Comparison of ENCODE assay signal across 23 cellular contexts in genomic region chr10:104314591-104315485, GRCh38. TPM values are rescaled to one million over a fixed set of nuclear protein-coding genes. Genes with fewer than 3 reads are reported as not detected.
"Had no signal": no experiment of that assay in that cellular context is flagged by ENCODE, and none has a peak within 500 bp of the region (broad histone marks: within the 10 kb centered on the region; RNA-seq: fewer than 3 reads in every experiment).

No MANE protein-coding gene starts in this region.

- H3K4me3 ChIP-seq: K562 had no signal

- FAIRE-seq: astrocyte, K562, RCC 7860 had no signal

- ATAC-seq: activated T-cell treated with anti-CD3 and anti-CD28 coated beads, Interleukin-2, amount 50 U/mL, for 4 hours; K562; PC-3; T-helper 17 cell; WTC11 had no signal

- DNase-seq: activated CD4-positive, alpha-beta T cell treated with anti-CD3 and anti-CD28 coated beads for 48 hours; activated CD4-positive, alpha-beta T cell treated with anti-CD3 and anti-CD28 coated beads, Interleukin-2, amount 50 U/mL, for 4 hours; activated CD4-positive, CD25-positive, alpha-beta regulatory T cell treated with anti-CD3 and anti-CD28 coated beads, Interleukin-2, amount 50 U/mL, for 72 hours; activated effector memory CD4-positive, alpha-beta T cell treated with anti-CD3 and anti-CD28 coated beads, Interleukin-2, amount 50 U/mL, for 16 hours; activated naive CD4-positive, alpha-beta T cell treated with anti-CD3 and anti-CD28 coated beads for 36 hours; activated T-cell treated with anti-CD3 and anti-CD28 coated beads, Interleukin-2, amount 50 U/mL, for 4 hours; amygdala; Karpas-422; MM.1S; NCI-H1105; NCI-H1436; NCI-H1694 treated with DMSO at 0.1 percent for 48 hours; NCI-H2029 treated with DMSO at 0.1 percent for 48 hours; NCI-H446; NCI-H524; PC-3; SHP77 treated with DMSO at 0.1 percent for 48 hours; T-helper 17 cell; T-helper 9 cell had no signal

RNA-seq across cellular contexts. Expression of gene CFAP58, which starts 38.8 kb away (rescaled TPM):
- total RNA-seq: activated T-cell treated with anti-CD3 and anti-CD28 coated beads, Interleukin-2, amount 50 U/mL, for 4 hours; T-helper 17 cell had no signal
